ENCODE assay signal across 29 cellular contexts in genomic region chr11:115391162-115391561, GRCh38.
"Had no signal": no experiment of that assay in that cellular context is flagged by ENCODE, and none has a peak within 500 bp of the region (broad histone marks: within the 10 kb centered on the region; RNA-seq: fewer than 3 reads in every experiment).

No MANE protein-coding gene starts in this region.

- H3K4me1 ChIP-seq: ascending aorta, parathyroid adenoma, stomach, suprapubic skin, tibial artery had no signal

- H3K36me3 ChIP-seq: ascending aorta, brain microvascular endothelial cell, heart right ventricle, lower lobe of right lung, stomach, suprapubic skin, tibial artery had no signal

- H3K4me3 Mint-ChIP-seq: activated B cell treated with CpG ODN at 0.5 μM for 24 hours; activated CD4-positive, alpha-beta T cell treated with anti-CD3 and anti-CD28 coated beads for 36 hours; activated naive CD4-positive, alpha-beta T cell treated with anti-CD3 and anti-CD28 coated beads for 36 hours; activated naive CD8-positive, alpha-beta T cell treated with anti-CD3 and anti-CD28 coated beads, Interleukin-2, amount 10 ng/mL, durations not matched to agents 7 days and 5 days; effector memory CD8-positive, alpha-beta T cell; natural killer cell treated with Interleukin-12 subunit alpha and Interleukin-12 subunit beta and Interleukin-15 and Interleukin-18, amount 100 ng/mL, for 72 hours; stimulated activated naive B cell treated with anti-CD40 and anti-IgM and Interleukin-4, amounts not matched to agents 10 μg/mL and 1 μg/mL and 100 μg/mL, for 72 hours; T-helper 2 cell treated with Interferon-gamma antibody and Interleukin-4, amounts not matched to agents 5 μg/mL and 100 μg/mL, for 36 hours had no signal

- H3K9me3 ChIP-seq: ascending aorta, heart right ventricle, lower lobe of right lung, mucosa of descending colon, stomach, suprapubic skin, tibial artery had no signal

- H3K79me2 ChIP-seq: parathyroid adenoma had no signal

- DNase-seq: activated B cell treated with CpG ODN at 0.5 μM for 24 hours; activated CD4-positive, alpha-beta T cell treated with anti-CD3 and anti-CD28 coated beads for 36 hours; activated CD4-positive, alpha-beta T cell treated with anti-CD3 and anti-CD28 coated beads, Interleukin-2, amount 50 U/mL, for 4 hours; activated CD8-positive, alpha-beta memory T cell treated with anti-CD3 and anti-CD28 coated beads for 24 hours; activated effector memory CD4-positive, alpha-beta T cell treated with anti-CD3 and anti-CD28 coated beads, Interleukin-2, amount 50 U/mL, for 16 hours; activated naive CD4-positive, alpha-beta T cell treated with anti-CD3 and anti-CD28 coated beads for 36 hours; activated naive CD8-positive, alpha-beta T cell treated with anti-CD3 and anti-CD28 coated beads, Interleukin-2, amount 10 ng/mL, durations not matched to agents 7 days and 5 days; brain microvascular endothelial cell; caudate nucleus; cortex of kidney; effector memory CD8-positive, alpha-beta T cell; heart right ventricle; kidney glomerular epithelial cell; lower lobe of right lung; mucosa of descending colon; occipital lobe; right cardiac atrium; stimulated activated CD4-positive, alpha-beta T cell treated with anti-CD3 and anti-CD28 coated beads, Interleukin-15, amount 100 ng/mL, for 24 hours; stimulated activated CD4-positive, alpha-beta T cell treated with anti-CD3 and anti-CD28 coated beads, Interleukin-2, amount 100 ng/mL, for 24 hours; stimulated activated naive B cell treated with anti-CD40 and anti-IgM and Interleukin-4, amounts not matched to agents 10 μg/mL and 1 μg/mL and 100 μg/mL, for 72 hours; stomach; T-helper 1 cell; tibial artery had no signal

- H3K9ac ChIP-seq: parathyroid adenoma had no signal

- H3K27me3 Mint-ChIP-seq: activated naive CD8-positive, alpha-beta T cell treated with anti-CD3 and anti-CD28 coated beads, Interleukin-2, amount 10 ng/mL, durations not matched to agents 7 days and 5 days had no signal

- H3K36me3 Mint-ChIP-seq: activated naive CD8-positive, alpha-beta T cell treated with anti-CD3 and anti-CD28 coated beads, Interleukin-2, amount 10 ng/mL, durations not matched to agents 7 days and 5 days; natural killer cell treated with Interleukin-12 subunit alpha and Interleukin-12 subunit beta and Interleukin-15 and Interleukin-18, amount 100 ng/mL, for 72 hours; stimulated activated naive B cell treated with anti-CD40 and anti-IgM and Interleukin-4, amounts not matched to agents 10 μg/mL and 1 μg/mL and 100 μg/mL, for 72 hours had no signal

- H3K4me3 ChIP-seq: ascending aorta, heart right ventricle, lower lobe of right lung, mucosa of descending colon, stomach, suprapubic skin, tibial artery had no signal

- H3K27ac Mint-ChIP-seq: activated B cell treated with CpG ODN at 0.5 μM for 24 hours; activated CD4-positive, alpha-beta T cell treated with anti-CD3 and anti-CD28 coated beads for 36 hours; activated naive CD4-positive, alpha-beta T cell treated with anti-CD3 and anti-CD28 coated beads for 36 hours; activated naive CD8-positive, alpha-beta T cell treated with anti-CD3 and anti-CD28 coated beads, Interleukin-2, amount 10 ng/mL, durations not matched to agents 7 days and 5 days; natural killer cell treated with Interleukin-12 subunit alpha and Interleukin-12 subunit beta and Interleukin-15 and Interleukin-18, amount 100 ng/mL, for 72 hours; stimulated activated naive B cell treated with anti-CD40 and anti-IgM and Interleukin-4, amounts not matched to agents 10 μg/mL and 1 μg/mL and 100 μg/mL, for 72 hours; T-helper 2 cell treated with Interferon-gamma antibody and Interleukin-4, amounts not matched to agents 5 μg/mL and 100 μg/mL, for 36 hours had no signal

- H3K27ac ChIP-seq: ascending aorta, brain microvascular endothelial cell, heart right ventricle, lower lobe of right lung, parathyroid adenoma, stomach, suprapubic skin, tibial artery had no signal

- H3K9me3 Mint-ChIP-seq: activated B cell treated with CpG ODN at 0.5 μM for 24 hours; activated naive CD4-positive, alpha-beta T cell treated with anti-CD3 and anti-CD28 coated beads for 36 hours; activated naive CD8-positive, alpha-beta T cell treated with anti-CD3 and anti-CD28 coated beads, Interleukin-2, amount 10 ng/mL, durations not matched to agents 7 days and 5 days; effector memory CD8-positive, alpha-beta T cell; natural killer cell treated with Interleukin-12 subunit alpha and Interleukin-12 subunit beta and Interleukin-15 and Interleukin-18, amount 100 ng/mL, for 72 hours; T-helper 2 cell treated with Interferon-gamma antibody and Interleukin-4, amounts not matched to agents 5 μg/mL and 100 μg/mL, for 36 hours had no signal

- ATAC-seq: activated CD4-positive, alpha-beta T cell treated with anti-CD3 and anti-CD28 coated beads for 36 hours; effector memory CD8-positive, alpha-beta T cell; heart right ventricle; left lobe of liver; lower lobe of right lung; mucosa of descending colon; natural killer cell treated with Interleukin-12 subunit alpha and Interleukin-12 subunit beta and Interleukin-15 and Interleukin-18, amount 100 ng/mL, for 72 hours; right cardiac atrium; stimulated activated naive B cell treated with anti-CD40 and anti-IgM and Interleukin-4, amounts not matched to agents 10 μg/mL and 1 μg/mL and 100 μg/mL, for 72 hours had no signal

- H2AFZ ChIP-seq: parathyroid adenoma had no signal

- H3K4me1 Mint-ChIP-seq: activated B cell treated with CpG ODN at 0.5 μM for 24 hours; activated CD4-positive, alpha-beta T cell treated with anti-CD3 and anti-CD28 coated beads for 36 hours; activated naive CD8-positive, alpha-beta T cell treated with anti-CD3 and anti-CD28 coated beads, Interleukin-2, amount 10 ng/mL, durations not matched to agents 7 days and 5 days had no signal

- H3K27me3 ChIP-seq: ascending aorta, brain microvascular endothelial cell, heart right ventricle, stomach, suprapubic skin, tibial artery had no signal
